ENCODE assay signal across 1 cellular context in genomic region chr1:1001057-1001630, GRCh38.
TF ChIP-seq lines count a peak whose summit lies in the region.

No MANE protein-coding gene starts in this region.

TF ChIP-seq in K562, 482 proteins besides CTCF, POLR2A, EP300 and RAD21 (continued from another document and continues in another):
- no peak for TF ChIP-seq REST (CRISPR knock-in tag; IDR thresholded peaks at IDR 0.05; ENCODE audit: low read depth)
- TF ChIP-seq NFRKB (IDR thresholded peaks at IDR 0.05; ENCODE audit: low read depth): no peak
- TF ChIP-seq RFX5 (IDR thresholded peaks at IDR 0.05; ENCODE audit: low read depth, low read length): no peak
- TF ChIP-seq PHB (CRISPR knock-in tag; IDR thresholded peaks at IDR 0.05): no peak
- no peak for TF ChIP-seq ZNF79 (CRISPR knock-in tag; IDR thresholded peaks at IDR 0.05; ENCODE audit: low read depth)
- TF ChIP-seq CHD1 (IDR thresholded peaks at IDR 0.05; ENCODE audit: low read length): peak; percentile 3
- TF ChIP-seq CHCHD3 (CRISPR knock-in tag; IDR thresholded peaks at IDR 0.05): no peak
- no peak for TF ChIP-seq RFX7 (CRISPR knock-in tag; IDR thresholded peaks at IDR 0.05)
- no peak for TF ChIP-seq RCOR1 (IDR thresholded peaks at IDR 0.05; ENCODE audit: borderline replicate concordance in 1 of 2, low read depth in 2 of 2, low read length in 2 of 2)
- TF ChIP-seq ATF1 (CRISPR knock-in tag; IDR thresholded peaks at IDR 0.05): no peak
- no peak for TF ChIP-seq ATF1 (tag; IDR thresholded peaks at IDR 0.05)
- TF ChIP-seq YY1 (IDR thresholded peaks at IDR 0.05; ENCODE audit: borderline replicate concordance in 1 of 3, control insufficient read depth in 1 of 3, extremely low read depth in 1 of 3, insufficient read depth in 3 of 3, insufficient read length in 1 of 3, insufficient replicate concordance in 2 of 3, low read depth in 1 of 3, low read length in 2 of 3): no peak
- TF ChIP-seq MECOM (CRISPR knock-in tag; IDR thresholded peaks at IDR 0.05): no peak
- TF ChIP-seq ELF4 (CRISPR knock-in tag; IDR thresholded peaks at IDR 0.05): no peak; the same call in 1 of the 2 replicates
- no peak for TF ChIP-seq ETS2 (tag; IDR thresholded peaks at IDR 0.05; ENCODE audit: borderline replicate concordance, poor library complexity, severe bottlenecking)
- peak; percentile 2 for TF ChIP-seq ASH1L (IDR thresholded peaks at IDR 0.05; ENCODE audit: borderline replicate concordance, low read depth, partially characterized antibody)
- TF ChIP-seq E2F3 (CRISPR knock-in tag; IDR thresholded peaks at IDR 0.05): no peak
- TF ChIP-seq CBX5 (IDR thresholded peaks at IDR 0.05; ENCODE audit: borderline replicate concordance, low read depth): no peak
- no peak for TF ChIP-seq HCFC1 (IDR thresholded peaks at IDR 0.05; ENCODE audit: low read depth, low read length)
- no peak for TF ChIP-seq ZC3H8 (IDR thresholded peaks at IDR 0.05)
- TF ChIP-seq CREB5 (CRISPR knock-in tag; IDR thresholded peaks at IDR 0.05): no peak
- no peak for TF ChIP-seq ZNF668 (CRISPR knock-in tag; IDR thresholded peaks at IDR 0.05)
- TF ChIP-seq TCF3 (CRISPR knock-in tag; IDR thresholded peaks at IDR 0.05): no peak
- TF ChIP-seq MEF2A (IDR thresholded peaks at IDR 0.05; ENCODE audit: control insufficient read depth, low read depth, low read length): no peak
- no peak for TF ChIP-seq POLR3G (IDR thresholded peaks at IDR 0.05; ENCODE audit: extremely low read depth, insufficient read length, insufficient replicate concordance)
- no peak for TF ChIP-seq MGA (IDR thresholded peaks at IDR 0.05)
- no peak for TF ChIP-seq ZNF124 (CRISPR knock-in tag; IDR thresholded peaks at IDR 0.05)
- no peak for TF ChIP-seq PATZ1 (CRISPR knock-in tag; IDR thresholded peaks at IDR 0.05; ENCODE audit: borderline replicate concordance)
- TF ChIP-seq FOXK2 (conservative IDR thresholded peaks at IDR 0.05 in 1 of 2, IDR thresholded peaks at IDR 0.05 in 1 of 2; ENCODE audit: low read depth in 2 of 2): no peak
- no peak; the same call in 1 of the 2 replicates for TF ChIP-seq ESRRA (IDR thresholded peaks at IDR 0.05; ENCODE audit: borderline replicate concordance, low read depth)
- no peak for TF ChIP-seq ZNF239 (CRISPR knock-in tag; IDR thresholded peaks at IDR 0.05)
- no peak for TF ChIP-seq MTA3 (IDR thresholded peaks at IDR 0.05; ENCODE audit: borderline replicate concordance)
- no peak for TF ChIP-seq SMAD3 (CRISPR knock-in tag; conservative IDR thresholded peaks at IDR 0.05)
- TF ChIP-seq EGR1 (conservative IDR thresholded peaks at IDR 0.05): no peak
- TF ChIP-seq NCOA4 (IDR thresholded peaks at IDR 0.05; ENCODE audit: partially characterized antibody): no peak
- no peak for TF ChIP-seq HNRNPLL (IDR thresholded peaks at IDR 0.05; ENCODE audit: low read depth, low read length, poor library complexity, severe bottlenecking)
- TF ChIP-seq ZNF398 (CRISPR knock-in tag; IDR thresholded peaks at IDR 0.05): no peak
- TF ChIP-seq NCOA1 (IDR thresholded peaks at IDR 0.05; ENCODE audit: low read depth): no peak
- TF ChIP-seq NR1H2 (CRISPR knock-in tag; IDR thresholded peaks at IDR 0.05): no peak; the same call in 1 of the 2 replicates
